Comparison of ENCODE assay signal across 8 cellular contexts in genomic region chrX:44542567-44543325, GRCh38. TPM values are rescaled to one million over a fixed set of nuclear protein-coding genes. Genes with fewer than 3 reads are reported as not detected.
DNase-seq lines count a peak whose midpoint lies in the region; ATAC-seq, FAIRE-seq and TF ChIP-seq lines count a peak whose summit lies in the region.

FUNDC1 (minus strand) TSS chrX:44542859; CDS start chrX:44542832, 27 bp downstream.

- H3K27me3 ChIP-seq in HepG2 (ENCODE audit: control insufficient read depth in 1 of 2, insufficient read depth in 2 of 2, low read length in 2 of 2): no peaks in the 10 kb centered on the region

- peak within 1 kb of the TSS; percentile 72 for H3K27ac ChIP-seq in HepG2 (ENCODE audit: extremely low read length, insufficient read depth, low read length)

- no TSS peak for BruUV-seq in HepG2 (replicated peaks; lab: Mats Ljungman, UMichigan)

- in situ Hi-C loops in HepG2 (cut with HindIII; ENCODE audit: extremely low pct_ligation_motif_present, low pct_unique_long_range_greater_than_20kb): no loop called here

- peak within 1 kb of the TSS; percentile 78 for H2AFZ ChIP-seq in HepG2 (ENCODE audit: low read length)

- peaks cover 24% of the 10 kb centered on the region for H3K4me1 Mint-ChIP-seq in dendritic cell treated with granulocyte-macrophage colony-stimulating factor and Interleukin-4, amounts not matched to agents 40 ng/mL and 50 ng/mL, for 4 days (ENCODE audit: low read depth)

- H3K9me3 ChIP-seq in HepG2 (ENCODE audit: low read length): no peaks in the 10 kb centered on the region

- ATAC-seq in GM19328 (IDR thresholded peaks at IDR 0.05; ENCODE audit: unreplicated experiment): peak; percentile 93
- ATAC-seq in HG03520 (IDR thresholded peaks at IDR 0.05; ENCODE audit: unreplicated experiment): peak; percentile 97
- peak; percentile 98 for ATAC-seq in HepG2

- H3K4me1 ChIP-seq in HepG2 (ENCODE audit: insufficient read depth, low read length): peaks cover 12% of the 10 kb centered on the region; the same call in 1 of the 2 replicates

- no peaks in the 10 kb centered on the region for H3K79me2 ChIP-seq in HepG2 (ENCODE audit: insufficient read depth, low read length)

- no peak for TF ChIP-seq RAD21 in HepG2 (CRISPR knock-in tag; IDR thresholded peaks at IDR 0.05)

- peak; percentile 90 for FAIRE-seq in HepG2 (lab: Jason Lieb, UNC)

- DNase-seq in C1 segment of cervical spinal cord (lab: John Stamatoyannopoulos, UW) (peak; percentile 13 to 91 (median 84)), NCI-H748 (lab: John Stamatoyannopoulos, UW; ENCODE audit: unreplicated experiment) (peak; percentile 95), HepG2 (ENCODE audit: low spot score) (peak; percentile 90)
- DNase-seq in activated CD4-positive, alpha-beta T cell treated with anti-CD3 and anti-CD28 coated beads, Interleukin-2, amount 50 U/mL, for 4 hours: peak; percentile 85 to 88
- DNase-seq in stimulated activated CD4-positive, alpha-beta T cell treated with anti-CD3 and anti-CD28 coated beads, Interleukin-4, amount 100 ng/mL, for 1 hour: peak; percentile 89

- peak within 1 kb of the TSS; percentile 92 for H3K27ac Mint-ChIP-seq in dendritic cell treated with granulocyte-macrophage colony-stimulating factor and Interleukin-4, amounts not matched to agents 40 ng/mL and 50 ng/mL, for 4 days

- H3K4me3 ChIP-seq in HepG2 (replicated peaks in 1 of 3; ENCODE audit: insufficient read depth in 1 of 3, low read depth in 2 of 3, low read length in 3 of 3): peak within 1 kb of the TSS; percentile 75 to 82 (median 78)

- H3K36me3 ChIP-seq in HepG2 (replicated peaks in 1 of 2; ENCODE audit: control insufficient read depth in 1 of 2, insufficient read depth in 2 of 2, low read length in 2 of 2): no peaks in the 10 kb centered on the region

- peak within 1 kb of the TSS; percentile 67 for H3K4me2 ChIP-seq in HepG2 (ENCODE audit: low read depth, low read length)

- intact Hi-C loops in dendritic cell treated with granulocyte-macrophage colony-stimulating factor and Interleukin-4, amounts not matched to agents 40 ng/mL and 50 ng/mL, for 4 days (cut with micrococcal nuclease): loop anchor here (5.0 to 10.0 kb wide), 2 partner anchors 332 to 405 kb away; partner anchors contain the start of gene KDM6A
- intact Hi-C loops in HepG2 (cut with micrococcal nuclease; ENCODE audit: unreplicated experiment): loop anchor here (5.0 kb wide), 1 partner anchor 330 kb away; the partner anchor contains the start of gene KDM6A

- no peaks in the 10 kb centered on the region for H4K20me1 ChIP-seq in HepG2 (ENCODE audit: insufficient read depth, low read length)

- H3K9me3 Mint-ChIP-seq in dendritic cell treated with granulocyte-macrophage colony-stimulating factor and Interleukin-4, amounts not matched to agents 40 ng/mL and 50 ng/mL, for 4 days: no peaks in the 10 kb centered on the region

- TF ChIP-seq EP300 in HepG2 (IDR thresholded peaks at IDR 0.05; ENCODE audit: low read depth in 2 of 2, low read length in 2 of 2) (no peak), HepG2 (CRISPR knock-in tag; IDR thresholded peaks at IDR 0.05; ENCODE audit: borderline replicate concordance) (no peak)

- TF ChIP-seq CTCF in HepG2 (CRISPR knock-in tag; IDR thresholded peaks at IDR 0.05): no peak

- peaks cover 23% of the 10 kb centered on the region for H3K36me3 Mint-ChIP-seq in dendritic cell treated with granulocyte-macrophage colony-stimulating factor and Interleukin-4, amounts not matched to agents 40 ng/mL and 50 ng/mL, for 4 days (ENCODE audit: low read depth)

- 0% methylated on average over 6 of the region's 35 CpGs for WGBS in HepG2 (ENCODE audit: low lambda C conversion rate)

- CTCF ChIA-PET in HepG2 (lab: Yijun Ruan, JAX; ENCODE audit: low intra/inter-chr PET ratio, low total read pairs): no interaction called here

- H3K27me3 Mint-ChIP-seq in dendritic cell treated with granulocyte-macrophage colony-stimulating factor and Interleukin-4, amounts not matched to agents 40 ng/mL and 50 ng/mL, for 4 days: no peaks in the 10 kb centered on the region

- H3K9ac ChIP-seq in HepG2 (ENCODE audit: insufficient read depth, low read depth, low read length): peak within 1 kb of the TSS; percentile 84

- POLR2A ChIA-PET in HepG2 (lab: Yijun Ruan, JAX): interaction anchor here (1.0 to 1.5 kb wide), 2 partner anchors 11 to 330 kb away, joined by 3 to 5 read pairs; partner anchors contain the start of gene KDM6A

- peak within 1 kb of the TSS; percentile 86 for H3K4me3 Mint-ChIP-seq in dendritic cell treated with granulocyte-macrophage colony-stimulating factor and Interleukin-4, amounts not matched to agents 40 ng/mL and 50 ng/mL, for 4 days

- TF ChIP-seq POLR2A in HepG2 (IDR thresholded peaks at IDR 0.05; ENCODE audit: insufficient read depth in 1 of 2, low read depth in 2 of 2, low read length in 2 of 2): peak; percentile 53 to 56; a peak in 3 of 4 replicates

TF ChIP-seq in HepG2, 621 proteins besides CTCF, POLR2A, EP300 and RAD21 (continues in another document):
- TF ChIP-seq THAP11 (CRISPR knock-in tag; IDR thresholded peaks at IDR 0.05) (peak; percentile 91), RELA (CRISPR knock-in tag; IDR thresholded peaks at IDR 0.05) (no peak), FOSL2 (CRISPR knock-in tag; IDR thresholded peaks at IDR 0.05) (0 out of 2 replicates have a peak, but pooled peaks have one; percentile 9), ZNF230 (CRISPR knock-in tag; IDR thresholded peaks at IDR 0.05) (no peak), ZNF143 (CRISPR knock-in tag; IDR thresholded peaks at IDR 0.05) (peak; percentile 77), PBX3 (CRISPR knock-in tag; IDR thresholded peaks at IDR 0.05; ENCODE audit: borderline replicate concordance) (no peak), TEAD3 (CRISPR knock-in tag; optimal IDR thresholded peaks at IDR 0.05; ENCODE audit: borderline replicate concordance) (peak; percentile 77), ZNF891 (CRISPR knock-in tag; IDR thresholded peaks at IDR 0.05) (no peak), GABPA (IDR thresholded peaks at IDR 0.05; ENCODE audit: low read depth, low read length) (no peak), GABPA (CRISPR knock-in tag; IDR thresholded peaks at IDR 0.05; ENCODE audit: low read depth) (peak; percentile 38; the same call in 1 of the 2 replicates), ISL2 (CRISPR knock-in tag; IDR thresholded peaks at IDR 0.05) (no peak), SMYD3 (CRISPR knock-in tag; IDR thresholded peaks at IDR 0.05) (no peak), ZNF574 (CRISPR knock-in tag; IDR thresholded peaks at IDR 0.05) (peak; percentile 99), ZSCAN22 (CRISPR knock-in tag; IDR thresholded peaks at IDR 0.05) (no peak), BRD4 (CRISPR knock-in tag; IDR thresholded peaks at IDR 0.05) (no peak)

RNA-seq across cellular contexts. Expression of gene FUNDC1, which starts in this region (rescaled TPM):
- total RNA-seq in HepG2 (2016; rRNA removed; fragmentation: Illumina TruSeq; extraction: Trizol): 13.9 and 20.3 TPM in 2 replicates
- 15.3 and 16.4 TPM in 2 replicates for total RNA-seq in HepG2 (2016; cell fraction: cytosol; rRNA removed; fragmentation: Illumina TruSeq; extraction: Trizol; ENCODE audit: low read depth)
- 14.2 and 20.6 TPM in 2 replicates for total RNA-seq in HepG2 (2016; cell fraction: insoluble cytoplasmic fraction; rRNA removed; fragmentation: Illumina TruSeq; extraction: Trizol)
- total RNA-seq in HepG2 (2016; cell fraction: membrane; rRNA removed; fragmentation: Illumina TruSeq; extraction: Trizol): 11.1 and 11.4 TPM in 2 replicates
- 7.9 and 8.8 TPM in 2 replicates for total RNA-seq in HepG2 (2016; cell fraction: nucleus; rRNA removed; fragmentation: Illumina TruSeq; extraction: Trizol)
- polyA plus RNA-seq in HepG2 (2011; rRNA removed): 8.9 and 11.9 TPM in 2 replicates
- 7.1 and 10.0 TPM in 2 replicates for polyA plus RNA-seq in HepG2 (2011; cell fraction: cytosol; rRNA removed)
- 2.6 and 2.9 TPM in 2 replicates for polyA plus RNA-seq in HepG2 (2011; cell fraction: nucleus; rRNA removed)
- polyA plus RNA-seq in HepG2 (2012): 12.9 and 15.3 TPM in 2 replicates
- 4.3 and 6.8 TPM in 2 replicates for polyA plus RNA-seq in HepG2 (2016; cell fraction: cytosol; fragmentation: Illumina TruSeq; extraction: Trizol; ENCODE audit: low read depth)
- 31.7 and 37.4 TPM in 2 replicates for polyA plus RNA-seq in HepG2 (2016; cell fraction: insoluble cytoplasmic fraction; fragmentation: Illumina TruSeq; extraction: Trizol; ENCODE audit: low read depth)
- 10.3 and 10.4 TPM in 2 replicates for polyA plus RNA-seq in HepG2 (2016; cell fraction: membrane; fragmentation: Illumina TruSeq; extraction: Trizol; ENCODE audit: low read depth)
- polyA plus RNA-seq in HepG2 (2016; cell fraction: nucleus; fragmentation: Illumina TruSeq; extraction: Trizol; ENCODE audit: insufficient read depth, low read depth): 22.8 and 26.5 TPM in 2 replicates
- 2.1 and 5.7 TPM in 2 replicates for polyA minus RNA-seq in HepG2 (2011; rRNA and poly(A)+ RNA removed; ENCODE audit: low replicate concordance)
- polyA minus RNA-seq in HepG2 (2011; cell fraction: cytosol; rRNA and poly(A)+ RNA removed): 4.1 and 5.0 TPM in 2 replicates
- polyA minus RNA-seq in HepG2 (2011; cell fraction: nucleus; rRNA and poly(A)+ RNA removed): 3.0 and 6.1 TPM in 2 replicates

Comparison
In these comparisons a context has a peak if more than half of its experiments do, and no peak if none do; other contexts are left out.
1. Peak in every context shown above with its lines: DNase-seq, ATAC-seq, H3K4me3 ChIP-seq and H3K27ac ChIP-seq.